Comparison of ENCODE assay signal across 1 cellular context in genomic region chr12:49201595-49202295, GRCh38.
TF ChIP-seq lines count a peak whose summit lies in the region.

No MANE protein-coding gene starts in this region.

TF ChIP-seq in IMR-90, 13 proteins besides CTCF, POLR2A, EP300 and RAD21 (continued from another document):
- TF ChIP-seq MAFK (IDR thresholded peaks at IDR 0.05; ENCODE audit: low read depth, low read length) (no peak), RCOR1 (IDR thresholded peaks at IDR 0.05; ENCODE audit: insufficient replicate concordance, low read length) (no peak), NFE2L2 (IDR thresholded peaks at IDR 0.05; ENCODE audit: low read depth, low read length) (no peak), MAZ (IDR thresholded peaks at IDR 0.05; ENCODE audit: borderline replicate concordance, low read depth, low read length) (no peak), CEBPB (IDR thresholded peaks at IDR 0.05; ENCODE audit: low read depth, low read length) (no peak), CHD1 (IDR thresholded peaks at IDR 0.05; ENCODE audit: low read depth, low read length) (no peak)
- TF ChIP-seq, protein P1, sequence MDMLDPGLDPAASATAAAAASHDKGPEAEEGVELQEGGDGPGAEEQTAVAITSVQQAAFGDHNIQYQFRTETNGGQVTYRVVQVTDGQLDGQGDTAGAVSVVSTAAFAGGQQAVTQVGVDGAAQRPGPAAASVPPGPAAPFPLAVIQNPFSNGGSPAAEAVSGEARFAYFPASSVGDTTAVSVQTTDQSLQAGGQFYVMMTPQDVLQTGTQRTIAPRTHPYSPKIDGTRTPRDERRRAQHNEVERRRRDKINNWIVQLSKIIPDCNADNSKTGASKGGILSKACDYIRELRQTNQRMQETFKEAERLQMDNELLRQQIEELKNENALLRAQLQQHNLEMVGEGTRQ (IDR thresholded peaks at IDR 0.05; ENCODE audit: low read depth, low read length): no peak
